ENCODE assay signal across 38 cellular contexts in genomic region chr12:54631551-54631950, GRCh38. TPM values are rescaled to one million over a fixed set of nuclear protein-coding genes. Genes with fewer than 3 reads are reported as not detected.
"Had no signal": no experiment of that assay in that cellular context is flagged by ENCODE, and none has a peak within 500 bp of the region (broad histone marks: within the 10 kb centered on the region; RNA-seq: fewer than 3 reads in every experiment).

No MANE protein-coding gene starts in this region.

- H3K9me3 Mint-ChIP-seq: central memory CD8-positive, alpha-beta T cell had no signal

- H3K4me1 Mint-ChIP-seq: activated B cell treated with CpG ODN at 0.5 μM for 24 hours; activated CD4-positive, alpha-beta T cell treated with anti-CD3 and anti-CD28 coated beads, Interleukin-2, amount 10 ng/mL, durations not matched to agents 24 days and 14 days; activated T-helper 17 cell treated with anti-CD3 and anti-CD28 coated beads, Interleukin-2, amount 50 U/mL, for 72 hours had no signal

- H3K4me3 Mint-ChIP-seq: activated B cell treated with CpG ODN at 0.5 μM for 24 hours; activated CD4-positive, alpha-beta memory T cell treated with anti-CD3 and anti-CD28 coated beads for 36 hours; activated CD4-positive, alpha-beta T cell treated with anti-CD3 and anti-CD28 coated beads, Interleukin-2, amount 10 ng/mL, durations not matched to agents 24 days and 14 days; activated CD8-positive, alpha-beta T cell treated with anti-CD3 and anti-CD28 coated beads for 36 hours; activated naive CD4-positive, alpha-beta T cell treated with anti-CD3 and anti-CD28 coated beads for 36 hours; activated naive CD8-positive, alpha-beta T cell treated with anti-CD3 and anti-CD28 coated beads for 36 hours; activated T-cell treated with anti-CD3 and anti-CD28 coated beads, Interleukin-2, amount 50 U/mL, for 4 hours; activated T-cell treated with anti-CD3 and anti-CD28 coated beads, Interleukin-2, amount 50 U/mL, for 72 hours; activated T-helper 1 cell treated with anti-CD3 and anti-CD28 coated beads, Interleukin-12 subunit alpha, Interleukin-12 subunit beta, Interleukin-2, Interleukin-4 antibody, amounts not matched to agents 30 ng/mL and 10 ng/mL and 1 ng/mL, durations not matched to agents 14 hours and 24 hours and 36 hours; activated T-helper 17 cell treated with anti-CD3 and anti-CD28 coated beads, Interleukin-2, amount 50 U/mL, for 72 hours; central memory CD8-positive, alpha-beta T cell; T-helper 1 cell treated with Interleukin-12 subunit alpha and Interleukin-12 subunit beta and Interleukin-4 antibody, amounts not matched to agents 30 μg/mL and 1 μg/mL, for 36 hours; T-helper 2 cell treated with Interferon-gamma antibody and Interleukin-4, amounts not matched to agents 5 μg/mL and 100 μg/mL, for 36 hours had no signal

- H3K27ac Mint-ChIP-seq: activated B cell treated with CpG ODN at 0.5 μM for 24 hours; activated CD4-positive, alpha-beta memory T cell treated with anti-CD3 and anti-CD28 coated beads for 36 hours; activated CD4-positive, alpha-beta T cell treated with anti-CD3 and anti-CD28 coated beads, Interleukin-2, amount 10 ng/mL, durations not matched to agents 24 days and 14 days; activated CD8-positive, alpha-beta T cell treated with anti-CD3 and anti-CD28 coated beads for 36 hours; activated naive CD4-positive, alpha-beta T cell treated with anti-CD3 and anti-CD28 coated beads for 36 hours; activated naive CD4-positive, alpha-beta T cell treated with anti-CD3 and anti-CD28 coated beads, Interleukin-2, amount 50 U/mL, for 72 hours; activated naive CD8-positive, alpha-beta T cell treated with anti-CD3 and anti-CD28 coated beads for 36 hours; activated T-cell treated with anti-CD3 and anti-CD28 coated beads, Interleukin-2, amount 50 U/mL, for 72 hours; activated T-helper 1 cell treated with anti-CD3 and anti-CD28 coated beads, Interleukin-12 subunit alpha, Interleukin-12 subunit beta, Interleukin-2, Interleukin-4 antibody, amounts not matched to agents 30 ng/mL and 10 ng/mL and 1 ng/mL, durations not matched to agents 14 hours and 24 hours and 36 hours; activated T-helper 17 cell treated with anti-CD3 and anti-CD28 coated beads, Interleukin-2, amount 50 U/mL, for 72 hours; T-helper 1 cell treated with Interleukin-12 subunit alpha and Interleukin-12 subunit beta and Interleukin-4 antibody, amounts not matched to agents 30 μg/mL and 1 μg/mL, for 36 hours; T-helper 2 cell treated with Interferon-gamma antibody and Interleukin-4, amounts not matched to agents 5 μg/mL and 100 μg/mL, for 36 hours had no signal

- H3K4me1 ChIP-seq: adrenal gland, breast epithelium had no signal

- H3K27ac ChIP-seq: adrenal gland, body of pancreas, brain microvascular endothelial cell, breast epithelium, VCaP had no signal

- H3K9me3 ChIP-seq: adrenal gland, body of pancreas, breast epithelium had no signal

- H3K27me3 ChIP-seq: body of pancreas, brain microvascular endothelial cell, breast epithelium had no signal

- H3K4me3 ChIP-seq: adrenal gland, body of pancreas, breast epithelium had no signal

- H3K36me3 Mint-ChIP-seq: activated naive CD8-positive, alpha-beta T cell treated with anti-CD3 and anti-CD28 coated beads for 36 hours had no signal

- DNase-seq: activated B cell treated with CpG ODN at 0.5 μM for 24 hours; activated CD4-positive, alpha-beta memory T cell treated with anti-CD3 and anti-CD28 coated beads for 36 hours; activated CD4-positive, alpha-beta T cell treated with anti-CD3 and anti-CD28 coated beads for 4 hours; activated CD4-positive, alpha-beta T cell treated with anti-CD3 and anti-CD28 coated beads, Interleukin-2, amount 10 ng/mL, durations not matched to agents 24 days and 14 days; activated CD4-positive, alpha-beta T cell treated with anti-CD3 and anti-CD28 coated beads, Interleukin-2, amount 50 U/mL, for 1 hour; activated CD4-positive, alpha-beta T cell treated with anti-CD3 and anti-CD28 coated beads, Interleukin-2, amount 50 U/mL, for 4 hours; activated CD4-positive, CD25-positive, alpha-beta regulatory T cell treated with anti-CD3 and anti-CD28 coated beads, Interleukin-2, amount 50 U/mL, for 72 hours; activated CD8-positive, alpha-beta T cell treated with anti-CD3 and anti-CD28 coated beads for 36 hours; activated effector memory CD4-positive, alpha-beta T cell treated with anti-CD3 and anti-CD28 coated beads, Interleukin-2, amount 50 U/mL, for 16 hours; activated gamma-delta T cell treated with Interleukin-2 at 50 U/mL for 16 hours; activated naive CD4-positive, alpha-beta T cell; activated naive CD4-positive, alpha-beta T cell treated with anti-CD3 and anti-CD28 coated beads for 36 hours; activated naive CD4-positive, alpha-beta T cell treated with anti-CD3 and anti-CD28 coated beads, Interleukin-2, amount 50 U/mL, for 16 hours; activated naive CD8-positive, alpha-beta T cell treated with anti-CD3 and anti-CD28 coated beads for 36 hours; activated T-cell treated with anti-CD3 and anti-CD28 coated beads for 4 hours; activated T-cell treated with anti-CD3 and anti-CD28 coated beads, Interleukin-2, amount 50 U/mL, for 1 hour; activated T-cell treated with anti-CD3 and anti-CD28 coated beads, Interleukin-2, amount 50 U/mL, for 4 hours; activated T-cell treated with anti-CD3 and anti-CD28 coated beads, Interleukin-2, amount 50 U/mL, for 72 hours; adrenal gland; amniotic stem cell; aorta; brain microvascular endothelial cell; cerebellar nuclear complex; T-helper 1 cell; T-helper 2 cell; T-helper 9 cell had no signal

- H3K27me3 Mint-ChIP-seq: activated CD4-positive, alpha-beta T cell treated with anti-CD3 and anti-CD28 coated beads, Interleukin-2, amount 10 ng/mL, durations not matched to agents 24 days and 14 days had no signal

- H3K36me3 ChIP-seq: adrenal gland, brain microvascular endothelial cell, breast epithelium had no signal

- ATAC-seq: activated CD8-positive, alpha-beta T cell treated with anti-CD3 and anti-CD28 coated beads for 36 hours; activated naive CD4-positive, alpha-beta T cell treated with anti-CD3 and anti-CD28 coated beads, Interleukin-2, amount 50 U/mL, for 72 hours; activated T-cell treated with anti-CD3 and anti-CD28 coated beads, Interleukin-2, amount 50 U/mL, for 4 hours; activated T-cell treated with anti-CD3 and anti-CD28 coated beads, Interleukin-2, amount 50 U/mL, for 72 hours; activated T-helper 17 cell treated with anti-CD3 and anti-CD28 coated beads, Interleukin-2, amount 50 U/mL, for 72 hours had no signal

RNA-seq across cellular contexts. Expression of gene LACRT, which starts 3.1 kb away (rescaled TPM):
- total RNA-seq: activated B cell treated with CpG ODN at 0.5 μM for 24 hours; activated CD4-positive, alpha-beta memory T cell treated with anti-CD3 and anti-CD28 coated beads for 36 hours; activated CD4-positive, alpha-beta T cell treated with anti-CD3 and anti-CD28 coated beads, Interleukin-2, amount 10 ng/mL, durations not matched to agents 24 days and 14 days; activated CD8-positive, alpha-beta memory T cell treated with anti-CD3 and anti-CD28 coated beads for 36 hours; activated CD8-positive, alpha-beta T cell treated with anti-CD3 and anti-CD28 coated beads for 36 hours; activated naive CD4-positive, alpha-beta T cell treated with anti-CD3 and anti-CD28 coated beads for 36 hours; activated naive CD4-positive, alpha-beta T cell treated with anti-CD3 and anti-CD28 coated beads, Interleukin-2, amount 50 U/mL, for 72 hours; activated naive CD8-positive, alpha-beta T cell treated with anti-CD3 and anti-CD28 coated beads for 36 hours; activated T-cell treated with anti-CD3 and anti-CD28 coated beads, Interleukin-2, amount 50 U/mL, for 4 hours; activated T-cell treated with anti-CD3 and anti-CD28 coated beads, Interleukin-2, amount 50 U/mL, for 72 hours; activated T-helper 1 cell treated with anti-CD3 and anti-CD28 coated beads, Interleukin-12 subunit alpha, Interleukin-12 subunit beta, Interleukin-2, Interleukin-4 antibody, amounts not matched to agents 30 ng/mL and 10 ng/mL and 1 ng/mL, durations not matched to agents 14 hours and 24 hours and 36 hours; activated T-helper 17 cell treated with anti-CD3 and anti-CD28 coated beads, Interleukin-2, amount 50 U/mL, for 72 hours; adrenal gland; aorta; astrocyte; body of pancreas; breast epithelium; cardiac septum had no signal
- polyA plus RNA-seq: adrenal gland, aorta had no signal

RNA-seq across cellular contexts. Expression of gene DCD, which starts 16.6 kb away (rescaled TPM):
- total RNA-seq: activated B cell treated with CpG ODN at 0.5 μM for 24 hours; activated CD4-positive, alpha-beta memory T cell treated with anti-CD3 and anti-CD28 coated beads for 36 hours; activated CD4-positive, alpha-beta T cell treated with anti-CD3 and anti-CD28 coated beads, Interleukin-2, amount 10 ng/mL, durations not matched to agents 24 days and 14 days; activated CD8-positive, alpha-beta memory T cell treated with anti-CD3 and anti-CD28 coated beads for 36 hours; activated CD8-positive, alpha-beta T cell treated with anti-CD3 and anti-CD28 coated beads for 36 hours; activated naive CD4-positive, alpha-beta T cell treated with anti-CD3 and anti-CD28 coated beads for 36 hours; activated naive CD4-positive, alpha-beta T cell treated with anti-CD3 and anti-CD28 coated beads, Interleukin-2, amount 50 U/mL, for 72 hours; activated naive CD8-positive, alpha-beta T cell treated with anti-CD3 and anti-CD28 coated beads for 36 hours; activated T-cell treated with anti-CD3 and anti-CD28 coated beads, Interleukin-2, amount 50 U/mL, for 4 hours; activated T-cell treated with anti-CD3 and anti-CD28 coated beads, Interleukin-2, amount 50 U/mL, for 72 hours; activated T-helper 1 cell treated with anti-CD3 and anti-CD28 coated beads, Interleukin-12 subunit alpha, Interleukin-12 subunit beta, Interleukin-2, Interleukin-4 antibody, amounts not matched to agents 30 ng/mL and 10 ng/mL and 1 ng/mL, durations not matched to agents 14 hours and 24 hours and 36 hours; activated T-helper 17 cell treated with anti-CD3 and anti-CD28 coated beads, Interleukin-2, amount 50 U/mL, for 72 hours; adrenal gland; aorta; astrocyte; body of pancreas; breast epithelium; cardiac septum had no signal
- polyA plus RNA-seq: adrenal gland, aorta had no signal

RNA-seq across cellular contexts. Expression of gene PPP1R1A, which starts 43.1 kb away (rescaled TPM):
- total RNA-seq: activated B cell treated with CpG ODN at 0.5 μM for 24 hours; activated CD4-positive, alpha-beta memory T cell treated with anti-CD3 and anti-CD28 coated beads for 36 hours; activated CD4-positive, alpha-beta T cell treated with anti-CD3 and anti-CD28 coated beads, Interleukin-2, amount 10 ng/mL, durations not matched to agents 24 days and 14 days; activated CD8-positive, alpha-beta memory T cell treated with anti-CD3 and anti-CD28 coated beads for 36 hours; activated CD8-positive, alpha-beta T cell treated with anti-CD3 and anti-CD28 coated beads for 36 hours; activated naive CD4-positive, alpha-beta T cell treated with anti-CD3 and anti-CD28 coated beads for 36 hours; activated naive CD4-positive, alpha-beta T cell treated with anti-CD3 and anti-CD28 coated beads, Interleukin-2, amount 50 U/mL, for 72 hours; activated naive CD8-positive, alpha-beta T cell treated with anti-CD3 and anti-CD28 coated beads for 36 hours; activated T-cell treated with anti-CD3 and anti-CD28 coated beads, Interleukin-2, amount 50 U/mL, for 4 hours; activated T-cell treated with anti-CD3 and anti-CD28 coated beads, Interleukin-2, amount 50 U/mL, for 72 hours; activated T-helper 1 cell treated with anti-CD3 and anti-CD28 coated beads, Interleukin-12 subunit alpha, Interleukin-12 subunit beta, Interleukin-2, Interleukin-4 antibody, amounts not matched to agents 30 ng/mL and 10 ng/mL and 1 ng/mL, durations not matched to agents 14 hours and 24 hours and 36 hours; activated T-helper 17 cell treated with anti-CD3 and anti-CD28 coated beads, Interleukin-2, amount 50 U/mL, for 72 hours had no signal
